Comparison of ENCODE assay signal across 19 cellular contexts in genomic region chr17:8475820-8476219, GRCh38. TPM values are rescaled to one million over a fixed set of nuclear protein-coding genes. Genes with fewer than 3 reads are reported as not detected.
DNase-seq lines count a peak whose midpoint lies in the region; ATAC-seq, FAIRE-seq and TF ChIP-seq lines count a peak whose summit lies in the region.
"Had no signal": no experiment of that assay in that cellular context is flagged by ENCODE, and none has a peak within 500 bp of the region (broad histone marks: within the 10 kb centered on the region; RNA-seq: fewer than 3 reads in every experiment).

No MANE protein-coding gene starts in this region.

- no peak for TF ChIP-seq POLR2A in HepG2 (IDR thresholded peaks at IDR 0.05; ENCODE audit: insufficient read depth in 1 of 2, low read depth in 2 of 2, low read length in 2 of 2)
- TF ChIP-seq POLR2A in right lobe of liver (IDR thresholded peaks at IDR 0.05) = no peak

- no TSS peak for BruUV-seq in HepG2 (replicated peaks; lab: Mats Ljungman, UMichigan)

- H3K36me3 ChIP-seq in HepG2 (replicated peaks in 1 of 2; ENCODE audit: control insufficient read depth in 1 of 2, insufficient read depth in 2 of 2, low read length in 2 of 2) (peaks cover 30 to 96% of the 10 kb centered on the region in 2 experiments), right lobe of liver (peaks cover 3 to 38% (median 15%) of the 10 kb centered on the region in 4 donors), astrocyte (ENCODE audit: insufficient read depth, low read length) (peaks cover 58% of the 10 kb centered on the region), endodermal cell (ENCODE audit: control insufficient read depth, insufficient read depth, low read length) (peaks cover 95% of the 10 kb centered on the region), smooth muscle cell (ENCODE audit: low read depth) (peaks cover 11% of the 10 kb centered on the region)

- H3K4me3 ChIP-seq in HepG2 (replicated peaks in 1 of 3; ENCODE audit: insufficient read depth in 1 of 3, low read depth in 2 of 3, low read length in 3 of 3) (no peak overlapping the region), right lobe of liver (no peak overlapping the region), astrocyte (ENCODE audit: insufficient read depth, low read depth, low read length) (no peak overlapping the region), endodermal cell (ENCODE audit: low read length) (no peak overlapping the region), smooth muscle cell (no peak overlapping the region)
- H3K4me3 ChIP-seq: A549 had no signal

- H3K4me1 ChIP-seq in HepG2 (ENCODE audit: insufficient read depth, low read length) (peaks cover 22% of the 10 kb centered on the region), right lobe of liver (peaks cover 0 to 20% (median 6%) of the 10 kb centered on the region in 4 donors), astrocyte (ENCODE audit: insufficient read depth, low read length) (peaks cover 11% of the 10 kb centered on the region), endodermal cell (ENCODE audit: control insufficient read depth, insufficient read depth, low read length) (no peaks in the 10 kb centered on the region), smooth muscle cell (ENCODE audit: low read depth) (no peaks in the 10 kb centered on the region)
- H3K4me1 ChIP-seq: A549 had no signal

- peaks cover 3% of the 10 kb centered on the region; the same call in 1 of the 2 replicates for H4K20me1 ChIP-seq in HepG2 (ENCODE audit: insufficient read depth, low read length)
- H4K20me1 ChIP-seq in astrocyte (ENCODE audit: insufficient read depth, low read length) = peaks cover 93% of the 10 kb centered on the region
- peaks cover 85% of the 10 kb centered on the region for H4K20me1 ChIP-seq in smooth muscle cell (ENCODE audit: low read depth)

- H3K4me2 ChIP-seq in HepG2 (ENCODE audit: low read depth, low read length) = no peak overlapping the region
- H3K4me2 ChIP-seq in astrocyte (ENCODE audit: low read length) = no peak overlapping the region
- H3K4me2 ChIP-seq in smooth muscle cell = no peak overlapping the region
- H3K4me2 ChIP-seq: A549 had no signal

- H3K27me3 Mint-ChIP-seq in astrocyte (ENCODE audit: low read depth, unreplicated experiment) (no peaks in the 10 kb centered on the region), endodermal cell (ENCODE audit: insufficient read depth) (no peaks in the 10 kb centered on the region)
- H3K27me3 Mint-ChIP-seq: CD4-positive, alpha-beta memory T cell had no signal

- CTCF ChIA-PET in HepG2 (lab: Yijun Ruan, JAX; ENCODE audit: low intra/inter-chr PET ratio, low total read pairs) = no interaction called here

- TF ChIP-seq RAD21 in HepG2 (CRISPR knock-in tag; IDR thresholded peaks at IDR 0.05) = no peak

- intact Hi-C loops in HepG2 (cut with micrococcal nuclease; ENCODE audit: unreplicated experiment) = no loop called here
- intact Hi-C loops in right lobe of liver (cut with DNase I) = loop anchor here in 1 of 2 donors (10.0 kb wide), 2 partner anchors 61 to 269 kb away; partner anchors contain the start of gene CCDC42

- 97% methylated on average over 11 of the region's 16 CpGs for WGBS in HepG2 (ENCODE audit: low lambda C conversion rate)
- 88% methylated on average over 6 of the region's 16 CpGs for WGBS in right lobe of liver (ENCODE audit: insufficient coverage, low coverage, low lambda C conversion rate, missing lambda C conversion rate)
- WGBS in endodermal cell (ENCODE audit: insufficient coverage in 1 of 2, insufficient read length in 1 of 2), 2 experiments = 96 to 100% methylated on average over 9 to 16 of the region's 16 CpGs
- 94% methylated on average over 16 of the region's 16 CpGs for whole genome bisulfite sequencing in smooth muscle cell (ENCODE audit: low lambda C conversion rate)

- H3F3A ChIP-seq in smooth muscle cell (ENCODE audit: low read depth) = peaks cover 46% of the 10 kb centered on the region

- no peak overlapping the region for H2AFZ ChIP-seq in HepG2 (ENCODE audit: low read length)
- no peak overlapping the region for H2AFZ ChIP-seq in astrocyte (ENCODE audit: low read depth, low read length)
- no peak overlapping the region for H2AFZ ChIP-seq in smooth muscle cell (ENCODE audit: low read depth)

- peak overlapping the region; percentile 59 for H3K27ac Mint-ChIP-seq in astrocyte (ENCODE audit: unreplicated experiment)
- peak overlapping the region; percentile 74 for H3K27ac Mint-ChIP-seq in endodermal cell

- H3K4me1 Mint-ChIP-seq in astrocyte (ENCODE audit: low read depth, unreplicated experiment) (peaks cover 7% of the 10 kb centered on the region), endodermal cell (no peaks in the 10 kb centered on the region)

- H3K27me3 ChIP-seq in HepG2 (ENCODE audit: control insufficient read depth in 1 of 2, insufficient read depth in 2 of 2, low read length in 2 of 2) (no peaks in the 10 kb centered on the region), right lobe of liver (no peaks in the 10 kb centered on the region), astrocyte (ENCODE audit: insufficient read depth, low read length) (no peaks in the 10 kb centered on the region), endodermal cell (ENCODE audit: control insufficient read depth, insufficient read depth, low read length, poor library complexity, severe bottlenecking) (no peaks in the 10 kb centered on the region), smooth muscle cell (ENCODE audit: low read depth) (no peaks in the 10 kb centered on the region)

- FAIRE-seq in HepG2 (lab: Jason Lieb, UNC) (no peak), astrocyte (lab: Jason Lieb, UNC) (no peak)
- FAIRE-seq: A549 had no signal

- DNase-seq in HepG2 (ENCODE audit: low spot score) (no peak), right lobe of liver (no peak), astrocyte (ENCODE audit: low read depth) (no peak), endodermal cell (peak; percentile 46), cerebellar cortex (ENCODE audit: low spot score) (no peak), smooth muscle cell (lab: John Stamatoyannopoulos, UW; ENCODE audit: unreplicated experiment) (no peak)
- DNase-seq: CD4-positive, alpha-beta memory T cell; DMS53; Karpas-422; NCI-H1417 treated with DMSO at 0.1 percent for 48 hours; NCI-H187 treated with DMSO at 0.1 percent for 48 hours; NCI-H226; NCI-H526; PC-3; RPMI8226; SIG-M5 had no signal

- H3K9me3 ChIP-seq in HepG2 (ENCODE audit: low read length) (no peaks in the 10 kb centered on the region), right lobe of liver (no peaks in the 10 kb centered on the region), astrocyte (ENCODE audit: insufficient read depth, low read depth, low read length) (no peaks in the 10 kb centered on the region), endodermal cell (ENCODE audit: control insufficient read depth, low read length) (no peaks in the 10 kb centered on the region), smooth muscle cell (replicated peaks; ENCODE audit: low read depth) (no peaks in the 10 kb centered on the region)
- H3K9me3 ChIP-seq: A549 had no signal

- no peaks in the 10 kb centered on the region for H3K9me3 Mint-ChIP-seq in astrocyte (ENCODE audit: unreplicated experiment)
- no peaks in the 10 kb centered on the region for H3K9me3 Mint-ChIP-seq in endodermal cell

- TF ChIP-seq EP300 in HepG2 (IDR thresholded peaks at IDR 0.05; ENCODE audit: low read depth in 2 of 2, low read length in 2 of 2) = no peak
- no peak for TF ChIP-seq EP300 in HepG2 (CRISPR knock-in tag; IDR thresholded peaks at IDR 0.05; ENCODE audit: borderline replicate concordance)

- in situ Hi-C loops in HepG2 (cut with HindIII; ENCODE audit: extremely low pct_ligation_motif_present, low pct_unique_long_range_greater_than_20kb) = no loop called here

- H3K79me2 ChIP-seq in HepG2 (ENCODE audit: insufficient read depth, low read length) (no peaks in the 10 kb centered on the region), astrocyte (ENCODE audit: insufficient read depth, low read length) (peaks cover 2% of the 10 kb centered on the region), smooth muscle cell (ENCODE audit: low read depth) (no peaks in the 10 kb centered on the region)

- H3K9ac ChIP-seq in HepG2 (ENCODE audit: insufficient read depth, low read depth, low read length) (no peak overlapping the region), astrocyte (ENCODE audit: low read length) (no peak overlapping the region), endodermal cell (ENCODE audit: extremely low read depth, low read length, poor library complexity, severe bottlenecking) (no peak overlapping the region), smooth muscle cell (ENCODE audit: low read depth) (no peak overlapping the region)

- POLR2A ChIA-PET in HepG2 (lab: Yijun Ruan, JAX) = no interaction called here

- TF ChIP-seq CTCF in HepG2 (CRISPR knock-in tag; IDR thresholded peaks at IDR 0.05) (no peak), right lobe of liver (IDR thresholded peaks at IDR 0.05) (no peak), astrocyte (IDR thresholded peaks at IDR 0.05; ENCODE audit: insufficient read depth, low read depth, low read length) (no peak), endodermal cell (conservative IDR thresholded peaks at IDR 0.05) (no peak), smooth muscle cell (IDR thresholded peaks at IDR 0.05; ENCODE audit: borderline replicate concordance, insufficient read depth, poor library complexity, severe bottlenecking) (no peak)

- ATAC-seq in HepG2 (no peak), right lobe of liver (no peak), GM19395 (IDR thresholded peaks at IDR 0.05; ENCODE audit: unreplicated experiment) (no peak), GM18517 (IDR thresholded peaks at IDR 0.05; ENCODE audit: unreplicated experiment) (no peak)
- ATAC-seq: PC-3 had no signal

- H3K4me3 Mint-ChIP-seq in astrocyte (ENCODE audit: unreplicated experiment) (no peak overlapping the region), endodermal cell (no peak overlapping the region)
- H3K4me3 Mint-ChIP-seq: CD4-positive, alpha-beta memory T cell had no signal

- peaks cover 40% of the 10 kb centered on the region for H3K36me3 Mint-ChIP-seq in astrocyte (ENCODE audit: low read depth, unreplicated experiment)
- peaks cover 91% of the 10 kb centered on the region for H3K36me3 Mint-ChIP-seq in endodermal cell (ENCODE audit: low read depth)

- H3K27ac ChIP-seq in HepG2 (ENCODE audit: extremely low read length, insufficient read depth, low read length) (no peak overlapping the region), right lobe of liver (no peak overlapping the region), astrocyte (ENCODE audit: low read depth, low read length) (no peak overlapping the region), endodermal cell (ENCODE audit: low read depth, low read length) (no peak overlapping the region), smooth muscle cell (ENCODE audit: low read depth) (no peak overlapping the region)
- H3K27ac ChIP-seq: A549 had no signal

RNA-seq across cellular contexts. Expression of gene NDEL1, which starts 40.1 kb away (rescaled TPM):
- 47.8 and 59.8 TPM in 2 replicates for total RNA-seq in HepG2 (2016; rRNA removed; fragmentation: Illumina TruSeq; extraction: Trizol)
- 23.8 and 26.3 TPM in 2 replicates for total RNA-seq in HepG2 (2016; cell fraction: cytosol; rRNA removed; fragmentation: Illumina TruSeq; extraction: Trizol; ENCODE audit: low read depth)
- total RNA-seq in HepG2 (2016; cell fraction: insoluble cytoplasmic fraction; rRNA removed; fragmentation: Illumina TruSeq; extraction: Trizol) = 40.4 and 58.0 TPM in 2 replicates
- 38.8 and 39.0 TPM in 2 replicates for total RNA-seq in HepG2 (2016; cell fraction: membrane; rRNA removed; fragmentation: Illumina TruSeq; extraction: Trizol)
- total RNA-seq in HepG2 (2016; cell fraction: nucleus; rRNA removed; fragmentation: Illumina TruSeq; extraction: Trizol) = 76.2 and 88.4 TPM in 2 replicates
- 119 and 153 TPM in 2 replicates for polyA plus RNA-seq in HepG2 (2011; rRNA removed)
- 90.0 and 106 TPM in 2 replicates for polyA plus RNA-seq in HepG2 (2011; cell fraction: cytosol; rRNA removed)
- 348 and 472 TPM in 2 replicates for polyA plus RNA-seq in HepG2 (2011; cell fraction: nucleus; rRNA removed)
- polyA plus RNA-seq in HepG2 (2012) = 71.7 and 87.0 TPM in 2 replicates
- 9.5 and 11.4 TPM in 2 replicates for polyA plus RNA-seq in HepG2 (2016; cell fraction: cytosol; fragmentation: Illumina TruSeq; extraction: Trizol; ENCODE audit: low read depth)
- polyA plus RNA-seq in HepG2 (2016; cell fraction: insoluble cytoplasmic fraction; fragmentation: Illumina TruSeq; extraction: Trizol; ENCODE audit: low read depth) = 50.5 and 54.1 TPM in 2 replicates
- 25.5 and 26.4 TPM in 2 replicates for polyA plus RNA-seq in HepG2 (2016; cell fraction: membrane; fragmentation: Illumina TruSeq; extraction: Trizol; ENCODE audit: low read depth)
- 93.0 and 99.2 TPM in 2 replicates for polyA plus RNA-seq in HepG2 (2016; cell fraction: nucleus; fragmentation: Illumina TruSeq; extraction: Trizol; ENCODE audit: insufficient read depth, low read depth)
- 50.7 and 124 TPM in 2 replicates for polyA minus RNA-seq in HepG2 (2011; rRNA and poly(A)+ RNA removed; ENCODE audit: low replicate concordance)
- 38.6 and 48.1 TPM in 2 replicates for polyA minus RNA-seq in HepG2 (2011; cell fraction: cytosol; rRNA and poly(A)+ RNA removed)
- polyA minus RNA-seq in HepG2 (2011; cell fraction: nucleus; rRNA and poly(A)+ RNA removed) = 217 and 240 TPM in 2 replicates
- total RNA-seq in right lobe of liver = 10 to 100 TPM; 22.2 to 34.9 (median 28.4) TPM
- 102 and 110 TPM in 2 replicates for total RNA-seq in astrocyte
- total RNA-seq in endodermal cell = 10 to 100 TPM; 60.4 to 61.2 TPM
- 26.2 TPM for polyA plus RNA-seq in endodermal cell (2013, experiment 1 of 2)
- polyA plus RNA-seq in endodermal cell (2013, experiment 2 of 2) = 26.3 TPM
- total RNA-seq in smooth muscle cell = 103 and 111 TPM in 2 replicates
- polyA plus RNA-seq in smooth muscle cell = 82.0 and 82.6 TPM in 2 replicates
